Comparison of ENCODE assay signal across 21 cellular contexts in genomic region chr7:2014391-2015241, GRCh38.
DNase-seq lines count a peak whose midpoint lies in the region; ATAC-seq and TF ChIP-seq lines count a peak whose summit lies in the region.
"Had no signal": no experiment of that assay in that cellular context is flagged by ENCODE, and none has a peak within 500 bp of the region (broad histone marks: within the 10 kb centered on the region; RNA-seq: fewer than 3 reads in every experiment).

No MANE protein-coding gene starts in this region.

- WGBS in sigmoid colon, 2 donors = 96 to 97% methylated on average over 47 of the region's 47 CpGs
- 92 to 94% methylated on average over 34 to 35 of the region's 47 CpGs for WGBS in tibial nerve, 2 donors

- no peak for TF ChIP-seq EP300 in sigmoid colon (IDR thresholded peaks at IDR 0.05)
- TF ChIP-seq EP300 in tibial nerve (IDR thresholded peaks at IDR 0.05) = no peak

- H3K9me3 ChIP-seq in left lung (no peaks in the 10 kb centered on the region), sigmoid colon (no peaks in the 10 kb centered on the region), tibial nerve (no peaks in the 10 kb centered on the region)
- H3K9me3 ChIP-seq: colonic mucosa, transverse colon had no signal

- TF ChIP-seq POLR2A in sigmoid colon (IDR thresholded peaks at IDR 0.05) (no peak), tibial nerve (IDR thresholded peaks at IDR 0.05) (no peak)

- H3K27ac ChIP-seq in RWPE1 (peak overlapping the region; percentile 53), coronary artery (no peak overlapping the region), left lung (no peak overlapping the region), sigmoid colon (no peak overlapping the region), tibial nerve (no peak overlapping the region)
- H3K27ac ChIP-seq: colonic mucosa, hepatocyte, transverse colon had no signal

- no peak for TF ChIP-seq CTCF in RWPE1 (conservative IDR thresholded peaks at IDR 0.05; ENCODE audit: low read depth)
- TF ChIP-seq CTCF in coronary artery (IDR thresholded peaks at IDR 0.05) = no peak
- no peak for TF ChIP-seq CTCF in left lung (IDR thresholded peaks at IDR 0.05)
- TF ChIP-seq CTCF in sigmoid colon (IDR thresholded peaks at IDR 0.05) = no peak
- no peak for TF ChIP-seq CTCF in tibial nerve (IDR thresholded peaks at IDR 0.05)

- H3K4me1 ChIP-seq in left lung (peaks cover 4 to 15% of the 10 kb centered on the region in 2 donors), sigmoid colon (peaks cover 0 to 21% (median 7%) of the 10 kb centered on the region in 4 donors), tibial nerve (peaks cover 0 to 15% (median 2%) of the 10 kb centered on the region in 4 donors)
- H3K4me1 ChIP-seq: colonic mucosa had no signal

- H3K4me3 ChIP-seq in coronary artery (no peak overlapping the region), left lung (no peak overlapping the region), sigmoid colon (no peak overlapping the region), tibial nerve (no peak overlapping the region)
- H3K4me3 ChIP-seq: colonic mucosa, hepatocyte, transverse colon had no signal

- DNase-seq in RWPE1 (ENCODE audit: low spot score) (no peak), coronary artery (ENCODE audit: low spot score) (peak; percentile 47), left lung (peak; percentile 29 to 79), sigmoid colon (peak; percentile 66), tibial nerve (ENCODE audit: low spot score in 2 of 2) (no peak), NCI-H526 (lab: John Stamatoyannopoulos, UW) (no peak), NCI-H2107 treated with DMSO at 0.1 percent for 48 hours (lab: John Stamatoyannopoulos, UW; ENCODE audit: unreplicated experiment) (no peak)
- DNase-seq: activated CD4-positive, alpha-beta T cell treated with anti-CD3 and anti-CD28 coated beads, Interleukin-2, amount 10 ng/mL, durations not matched to agents 24 days and 14 days; activated naive CD4-positive, alpha-beta T cell treated with anti-CD3 and anti-CD28 coated beads for 36 hours; colonic mucosa; COR-L47; HFFc6; mesendoderm; MM.1S; NCI-H1694 treated with DMSO at 0.1 percent for 48 hours; NCI-H446; retina; SHP77 treated with DMSO at 0.1 percent for 48 hours; stimulated activated naive CD4-positive, alpha-beta T cell; transverse colon had no signal

- intact Hi-C loops in left lung (cut with DNase I) = no loop called here
- intact Hi-C loops in sigmoid colon (cut with DNase I) = no loop called here

- POLR2A ChIA-PET in RWPE1 (lab: Yijun Ruan, JAX; ENCODE audit: low non-redundant PET) = no interaction called here

- peaks cover 0 to 20% of the 10 kb centered on the region in 2 donors for H3K36me3 ChIP-seq in left lung
- H3K36me3 ChIP-seq in sigmoid colon = peaks cover 0 to 4% (median 0%) of the 10 kb centered on the region in 4 donors
- H3K36me3 ChIP-seq in tibial nerve = peaks cover 0 to 41% (median 0%) of the 10 kb centered on the region in 3 donors
- H3K36me3 ChIP-seq: colonic mucosa, transverse colon had no signal

- CTCF ChIA-PET in RWPE1 (lab: Yijun Ruan, JAX) = interaction anchor here (0.7 kb wide), 1 partner anchor 333 kb away, joined by 3 read pairs; no protein-coding TSS in a partner anchor

- no peak for ATAC-seq in left lung

- no peaks in the 10 kb centered on the region for H3K27me3 ChIP-seq in left lung
- H3K27me3 ChIP-seq in sigmoid colon = no peaks in the 10 kb centered on the region
- no peaks in the 10 kb centered on the region for H3K27me3 ChIP-seq in tibial nerve
- H3K27me3 ChIP-seq: colonic mucosa, hepatocyte, transverse colon had no signal

Comparison
In these comparisons a context has a peak if more than half of its experiments do, and no peak if none do; other contexts are left out.
1. DNase-seq: peak in coronary artery (single experiment), left lung (2 of 2) and sigmoid colon (single experiment); none in RWPE1 (single experiment), tibial nerve (0 of 2), NCI-H526 (0 of 2) and NCI-H2107 treated with DMSO at 0.1 percent for 48 hours (single experiment).